In the genomic region with DNA sequence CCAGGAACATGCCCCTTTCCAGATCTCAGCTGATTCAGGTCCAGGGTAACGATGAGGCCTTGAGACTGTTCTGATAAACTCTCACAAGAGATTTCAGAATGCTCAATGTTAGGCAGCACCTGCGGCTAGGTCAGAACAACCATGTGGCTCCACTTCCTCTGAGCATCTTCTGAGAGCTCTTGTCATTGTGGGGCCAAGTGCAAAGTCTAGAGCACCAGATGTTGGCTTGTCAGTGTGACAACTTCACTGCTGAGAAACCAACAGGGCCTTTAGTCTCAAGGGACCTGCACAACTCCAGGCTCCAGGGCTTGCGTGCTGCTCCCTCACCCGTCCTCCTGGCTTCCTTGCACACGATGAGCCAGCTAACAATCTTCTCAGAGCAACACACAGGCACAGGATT, we compare ENCODE assay signal across 16 cellular contexts. TPM values are rescaled to one million over a fixed set of nuclear protein-coding genes. Genes with fewer than 3 reads are reported as not detected.
DNase-seq lines count a peak whose midpoint lies in the region; ATAC-seq, FAIRE-seq and TF ChIP-seq lines count a peak whose summit lies in the region.
"Had no signal": no experiment of that assay in that cellular context is flagged by ENCODE, and none has a peak within 500 bp of the region (broad histone marks: within the 10 kb centered on the region; RNA-seq: fewer than 3 reads in every experiment).

No MANE protein-coding gene starts in this region.

- CTCF ChIA-PET in H1 (lab: Charles Lee; ENCODE audit: partially characterized antibody) = interaction anchor here (1.2 to 3.2 kb wide), 4 partner anchors 13 to 103 kb away, joined by 3 to 17 read pairs (median 4); no protein-coding TSS in a partner anchor

- FAIRE-seq in H1 (lab: Jason Lieb, UNC) = no peak
- FAIRE-seq: frontal cortex, G401.6 had no signal

- no peak for TF ChIP-seq EP300 in H1 (IDR thresholded peaks at IDR 0.05; ENCODE audit: borderline replicate concordance in 1 of 2, low read depth in 2 of 2, low read length in 2 of 2)

- TF ChIP-seq RAD21 in H1 (IDR thresholded peaks at IDR 0.05 in 1 of 2, conservative IDR thresholded peaks at IDR 0.05 in 1 of 2; ENCODE audit: low read depth in 2 of 2, low read length in 2 of 2) = no peak

- no peak overlapping the region for H3K14ac ChIP-seq in H1 (ENCODE audit: insufficient read length)

- H4K5ac ChIP-seq in H1 (ENCODE audit: insufficient read length, low read depth, low read length) = no peak overlapping the region

- TF ChIP-seq CTCF in H1 (IDR thresholded peaks at IDR 0.05; ENCODE audit: control extremely low read depth in 1 of 3, insufficient read depth in 1 of 3, low read depth in 1 of 3, low read length in 3 of 3) (no peak), psoas muscle (IDR thresholded peaks at IDR 0.05) (no peak)

- H3K4me2 ChIP-seq in H1 (ENCODE audit: insufficient read depth in 1 of 2, low read depth in 2 of 2, low read length in 2 of 2) = no peak overlapping the region

- no peak for TF ChIP-seq POLR2A in H1 (IDR thresholded peaks at IDR 0.05; ENCODE audit: control extremely low read depth in 1 of 2, low read depth in 2 of 2, low read length in 2 of 2)

- peaks cover 0 to 4% (median under 1%) of the 10 kb centered on the region in 4 experiments; a peak in 2 of 7 replicates for H3K4me1 ChIP-seq in H1 (replicated peaks in 1 of 4; ENCODE audit: control insufficient read depth in 3 of 4, insufficient read depth in 4 of 4, low read length in 3 of 4)
- peaks cover 5% of the 10 kb centered on the region for H3K4me1 ChIP-seq in psoas muscle

- H4K20me1 ChIP-seq in H1 (replicated peaks in 1 of 2; ENCODE audit: control insufficient read depth in 1 of 2, insufficient read depth in 2 of 2, low read length in 2 of 2) = peaks cover 0 to 2% of the 10 kb centered on the region in 2 experiments

- H3K9ac ChIP-seq in H1 (replicated peaks in 1 of 4; ENCODE audit: extremely low read depth in 1 of 4, low read depth in 3 of 4, low read length in 3 of 4) = no peak overlapping the region

- 81% methylated on average over 5 of the region's 5 CpGs; no CpG with 5 or more reads in 1 of the 2 experiments for whole genome bisulfite sequencing in H1 (ENCODE audit: extremely low coverage in 1 of 2, insufficient coverage in 1 of 2, insufficient read length in 1 of 2, insufficient replicate concordance in 2 of 2, low coverage in 1 of 2, low lambda C conversion rate in 2 of 2, missing lambda C conversion rate in 1 of 2), 2 experiments
- WGBS in psoas muscle, 3 donors = 83 to 93% (median 85%) methylated on average over 5 of the region's 5 CpGs

- intact Hi-C loops in psoas muscle (cut with DNase I) = no loop called here

- peak; percentile 30 for DNase-seq in NCI-H1694 treated with DMSO at 0.1 percent for 48 hours (lab: John Stamatoyannopoulos, UW)
- DNase-seq in NCI-H1694 (lab: John Stamatoyannopoulos, UW) = no peak
- no peak for DNase-seq in H1 (ENCODE audit: low read depth in 1 of 2, low spot score in 2 of 2)
- no peak for DNase-seq in NCI-H446 treated with DMSO at 0.1 percent for 48 hours (lab: John Stamatoyannopoulos, UW)
- DNase-seq in stimulated activated naive CD4-positive, alpha-beta T cell (lab: John Stamatoyannopoulos, UW) = no peak
- DNase-seq in psoas muscle = no peak
- DNase-seq: activated B cell treated with CpG ODN at 0.5 μM for 24 hours, MM.1S, OCI-M1, stomach had no signal

- no peak overlapping the region for H3K23ac ChIP-seq in H1 (ENCODE audit: insufficient read length)

- no peak overlapping the region for H2BK15ac ChIP-seq in H1 (ENCODE audit: low read length)

- peak overlapping the region; percentile 0; the same call in 1 of the 2 replicates for H4K8ac ChIP-seq in H1 (ENCODE audit: extremely low read depth, insufficient read depth, low read length)

- no peak overlapping the region for H4K91ac ChIP-seq in H1 (replicated peaks; ENCODE audit: insufficient read length, low read length)

- H3K27me3 ChIP-seq in H1 (replicated peaks in 1 of 4; ENCODE audit: control insufficient read depth in 3 of 4, extremely low read depth in 1 of 4, insufficient read depth in 3 of 4, low read length in 3 of 4) (no peaks in the 10 kb centered on the region), psoas muscle (ENCODE audit: insufficient read depth in 3 of 3, low read length in 2 of 3) (no peaks in the 10 kb centered on the region)
- H3K27me3 ChIP-seq: neutrophil, stomach had no signal

- H3K27ac ChIP-seq in H1 (ENCODE audit: low read depth, low read length) (no peak overlapping the region), psoas muscle (no peak overlapping the region)
- H3K27ac ChIP-seq: 22Rv1, neutrophil, stomach had no signal

- H3K18ac ChIP-seq in H1 (ENCODE audit: extremely low read depth, low read length) = no peak overlapping the region

- no peak overlapping the region for H2AFZ ChIP-seq in H1 (ENCODE audit: low read length)

- H3K23me2 ChIP-seq in H1 (ENCODE audit: low read depth, low read length) = peaks cover 2% of the 10 kb centered on the region; the same call in 1 of the 2 replicates

- peak; percentile 71 for ATAC-seq in GM19463 (IDR thresholded peaks at IDR 0.05; ENCODE audit: unreplicated experiment)
- peak; percentile 64 for ATAC-seq in HG03432 (IDR thresholded peaks at IDR 0.05; ENCODE audit: unreplicated experiment)
- no peak for ATAC-seq in psoas muscle

- H3K9me3 ChIP-seq in H1 (ENCODE audit: insufficient read depth in 2 of 2, low read depth in 1 of 2, low read length in 1 of 2) (no peaks in the 10 kb centered on the region), psoas muscle (no peaks in the 10 kb centered on the region)
- H3K9me3 ChIP-seq: neutrophil, stomach had no signal

- no peak overlapping the region for H2BK12ac ChIP-seq in H1 (ENCODE audit: low read depth, low read length)

- H3K79me1 ChIP-seq in H1 (ENCODE audit: low read depth, low read length) = no peaks in the 10 kb centered on the region

- no peak overlapping the region for H2BK20ac ChIP-seq in H1 (ENCODE audit: low read length)

- H3K36me3 ChIP-seq in H1 (ENCODE audit: control insufficient read depth in 2 of 4, insufficient read depth in 4 of 4, low read length in 3 of 4) (peaks cover 3 to 28% (median 10%) of the 10 kb centered on the region in 4 experiments; a peak in 5 of 8 replicates), psoas muscle (ENCODE audit: insufficient read depth in 1 of 2, low read depth in 1 of 2) (peaks cover 2 to 93% of the 10 kb centered on the region in 2 donors)

- H2AK5ac ChIP-seq in H1 (ENCODE audit: low read depth, low read length) = no peak overlapping the region

- H3K79me2 ChIP-seq in H1 (ENCODE audit: control insufficient read depth in 1 of 2, insufficient read depth in 2 of 2, low read length in 2 of 2) = no peaks in the 10 kb centered on the region

- H2BK5ac ChIP-seq in H1 (ENCODE audit: low read depth, low read length) = no peak overlapping the region

- POLR2A ChIA-PET in H1 (lab: Charles Lee; ENCODE audit: partially characterized antibody) = interaction anchor here (0.7 to 2.2 kb wide), 6 partner anchors 9 to 109 kb away, joined by 3 to 8 read pairs (median 5); no protein-coding TSS in a partner anchor

- no peak overlapping the region for H2BK120ac ChIP-seq in H1 (replicated peaks; ENCODE audit: low read depth, low read length)

- no peak overlapping the region for H3K4ac ChIP-seq in H1 (replicated peaks; ENCODE audit: insufficient read length, low read depth, low read length)

- H3K4me3 ChIP-seq in H1 (ENCODE audit: extremely low read depth in 1 of 4, insufficient read depth in 2 of 4, low read depth in 3 of 4, low read length in 4 of 4) = no peak overlapping the region
- no peak overlapping the region for H3K4me3 ChIP-seq in psoas muscle
- H3K4me3 ChIP-seq: stomach had no signal

- H3K56ac ChIP-seq in H1 (replicated peaks; ENCODE audit: insufficient read length, low read depth, low read length) = no peak overlapping the region

RNA-seq across cellular contexts. Expression of a gene that starts 29.0 kb away (rescaled TPM):
- 3.4 and 4.6 TPM in 2 replicates for total RNA-seq in H1 (2021; fragmentation: NEBNext Ultra II Directional; extraction: Animal tissue kit (Norgen Biotek cat#: 25700))
- 5.1 and 5.5 TPM in 2 replicates for polyA plus RNA-seq in H1 (2011; rRNA removed)
- polyA plus RNA-seq in H1 (2011; cell fraction: cytosol; rRNA removed) = 4.4 TPM
- 16.1 TPM for polyA plus RNA-seq in H1 (2011; cell fraction: nucleus; rRNA removed)
- polyA plus RNA-seq in H1 (2012, experiment 1 of 2) = 4.1 to 5.8 TPM (median 4.7 TPM) in 4 replicates
- polyA plus RNA-seq in H1 (2012, experiment 2 of 2) = 3.7 TPM
- 2.4 TPM for polyA plus RNA-seq in H1 (2013, experiment 1 of 2)
- 2.2 TPM for polyA plus RNA-seq in H1 (2013, experiment 2 of 2)
- polyA minus RNA-seq in H1 (2011; rRNA and poly(A)+ RNA removed) = 3.7 and 3.9 TPM in 2 replicates
- polyA minus RNA-seq in H1 (2011; cell fraction: cytosol; rRNA and poly(A)+ RNA removed) = 5.1 TPM
- 3.6 TPM for polyA minus RNA-seq in H1 (2011; cell fraction: nucleus; rRNA and poly(A)+ RNA removed)
- 10 to 100 TPM in 2 of 4 donors, 1 to 10 TPM in 2; 4.9 to 11.0 (median 9.3) TPM for total RNA-seq in psoas muscle
- 1 to 10 TPM; 5.7 to 8.0 (median 6.0) TPM for polyA plus RNA-seq in psoas muscle

RNA-seq across cellular contexts. Expression of a gene that starts 39.9 kb away (rescaled TPM):
- 46.1 and 52.2 TPM in 2 replicates for total RNA-seq in H1 (2021; fragmentation: NEBNext Ultra II Directional; extraction: Animal tissue kit (Norgen Biotek cat#: 25700))
- 50.2 and 54.7 TPM in 2 replicates for polyA plus RNA-seq in H1 (2011; rRNA removed)
- polyA plus RNA-seq in H1 (2011; cell fraction: cytosol; rRNA removed) = 48.3 TPM
- 94.1 TPM for polyA plus RNA-seq in H1 (2011; cell fraction: nucleus; rRNA removed)
- polyA plus RNA-seq in H1 (2012, experiment 1 of 2) = 37.1 to 49.2 TPM (median 47.6 TPM) in 4 replicates
- polyA plus RNA-seq in H1 (2012, experiment 2 of 2) = 20.8 TPM
- polyA plus RNA-seq in H1 (2013, experiment 1 of 2) = 32.5 TPM
- polyA plus RNA-seq in H1 (2013, experiment 2 of 2) = 29.9 TPM
- 55.9 and 66.3 TPM in 2 replicates for polyA minus RNA-seq in H1 (2011; rRNA and poly(A)+ RNA removed)
- 29.0 TPM for polyA minus RNA-seq in H1 (2011; cell fraction: cytosol; rRNA and poly(A)+ RNA removed)
- 22.5 TPM for polyA minus RNA-seq in H1 (2011; cell fraction: nucleus; rRNA and poly(A)+ RNA removed)
- 10 to 100 TPM; 41.7 to 77.8 (median 64.9) TPM for total RNA-seq in psoas muscle
- polyA plus RNA-seq in psoas muscle = 10 to 100 TPM; 29.1 to 80.3 (median 41.4) TPM

RNA-seq across cellular contexts. Expression of a gene that starts 40.2 kb away (rescaled TPM):
- 513 and 521 TPM in 2 replicates for total RNA-seq in H1 (2021; fragmentation: NEBNext Ultra II Directional; extraction: Animal tissue kit (Norgen Biotek cat#: 25700))
- polyA plus RNA-seq in H1 (2011; rRNA removed) (241 and 261 TPM in 2 replicates), psoas muscle (100 to 1,000 TPM in 1 of 3 donors, 10 to 100 TPM in 2; 50.0 to 117 (median 59.9) TPM)
- 143 TPM for polyA plus RNA-seq in H1 (2011; cell fraction: cytosol; rRNA removed)
- 373 TPM for polyA plus RNA-seq in H1 (2011; cell fraction: nucleus; rRNA removed)
- polyA plus RNA-seq in H1 (2012, experiment 1 of 2) = 284 to 337 TPM (median 317 TPM) in 4 replicates
- polyA plus RNA-seq in H1 (2012, experiment 2 of 2) = 63.1 TPM
- 156 TPM for polyA plus RNA-seq in H1 (2013, experiment 1 of 2)
- 141 TPM for polyA plus RNA-seq in H1 (2013, experiment 2 of 2)
- polyA minus RNA-seq in H1 (2011; rRNA and poly(A)+ RNA removed) = 358 and 477 TPM in 2 replicates
- polyA minus RNA-seq in H1 (2011; cell fraction: cytosol; rRNA and poly(A)+ RNA removed) = 133 TPM
- polyA minus RNA-seq in H1 (2011; cell fraction: nucleus; rRNA and poly(A)+ RNA removed) = 217 TPM
- 100 to 1,000 TPM; 145 to 178 (median 157) TPM for total RNA-seq in psoas muscle

RNA-seq across cellular contexts. Expression of a gene that starts 44.5 kb away (rescaled TPM):
- total RNA-seq in H1 (2021; fragmentation: NEBNext Ultra II Directional; extraction: Animal tissue kit (Norgen Biotek cat#: 25700)) = 39.3 and 39.7 TPM in 2 replicates
- polyA plus RNA-seq in H1 (2011; rRNA removed) (14.4 and 30.5 TPM in 2 replicates), psoas muscle (10 to 100 TPM in 1 of 3 donors, 1 to 10 TPM in 2; 7.0 to 19.8 (median 8.9) TPM)
- polyA plus RNA-seq in H1 (2011; cell fraction: cytosol; rRNA removed) = 16.9 TPM
- 28.1 TPM for polyA plus RNA-seq in H1 (2011; cell fraction: nucleus; rRNA removed)
- 19.3 to 24.6 TPM (median 22.0 TPM) in 4 replicates for polyA plus RNA-seq in H1 (2012, experiment 1 of 2)
- polyA plus RNA-seq in H1 (2012, experiment 2 of 2) = 19.9 TPM
- polyA plus RNA-seq in H1 (2013, experiment 1 of 2) = 26.7 TPM
- polyA plus RNA-seq in H1 (2013, experiment 2 of 2) = 27.0 TPM
- 33.4 and 49.9 TPM in 2 replicates for polyA minus RNA-seq in H1 (2011; rRNA and poly(A)+ RNA removed)
- 43.4 TPM for polyA minus RNA-seq in H1 (2011; cell fraction: cytosol; rRNA and poly(A)+ RNA removed)
- polyA minus RNA-seq in H1 (2011; cell fraction: nucleus; rRNA and poly(A)+ RNA removed) = 43.8 TPM
- 10 to 100 TPM; 16.8 to 33.0 (median 22.6) TPM for total RNA-seq in psoas muscle

Comparison
In these comparisons a context has a peak if more than half of its experiments do, and no peak if none do; other contexts are left out.
1. ATAC-seq: peak in GM19463 (single experiment) and HG03432 (single experiment); none in psoas muscle (0 of 4).